ENCODE assay signal across 1 cellular context in genomic region chr3:197458179-197458707, GRCh38.
TF ChIP-seq lines count a peak whose summit lies in the region.

No MANE protein-coding gene starts in this region.

TF ChIP-seq in HepG2, 621 proteins besides CTCF, POLR2A, EP300 and RAD21 (continued from another document and continues in another):
- TF ChIP-seq TAF15 (IDR thresholded peaks at IDR 0.05; ENCODE audit: low read depth, low read length, poor library complexity, severe bottlenecking) (no peak), TAF1 (CRISPR knock-in tag; IDR thresholded peaks at IDR 0.05) (peak; percentile 41; the same call in 1 of the 2 replicates), ZNF569 (CRISPR knock-in tag; IDR thresholded peaks at IDR 0.05; ENCODE audit: borderline replicate concordance) (no peak), MYNN (CRISPR knock-in tag; IDR thresholded peaks at IDR 0.05; ENCODE audit: low read depth) (no peak), TBP (CRISPR knock-in tag; IDR thresholded peaks at IDR 0.05) (no peak), RNF2 (conservative IDR thresholded peaks at IDR 0.05; ENCODE audit: low read depth) (no peak), CERS6 (CRISPR knock-in tag; IDR thresholded peaks at IDR 0.05) (no peak), ZNF318 (CRISPR knock-in tag; IDR thresholded peaks at IDR 0.05) (no peak), ZNF460 (CRISPR knock-in tag; IDR thresholded peaks at IDR 0.05; ENCODE audit: borderline replicate concordance) (no peak), REST (IDR thresholded peaks at IDR 0.05; ENCODE audit: borderline replicate concordance in 1 of 2, low read depth in 1 of 2, low read length in 2 of 2) (no peak), RFX1 (IDR thresholded peaks at IDR 0.05) (no peak), NKX3-1 (CRISPR knock-in tag; IDR thresholded peaks at IDR 0.05) (no peak), ZNF567 (CRISPR knock-in tag; IDR thresholded peaks at IDR 0.05; ENCODE audit: borderline replicate concordance) (no peak), PPARG (CRISPR knock-in tag; conservative IDR thresholded peaks at IDR 0.05) (no peak), BORCS8-MEF2B (CRISPR knock-in tag; IDR thresholded peaks at IDR 0.05) (peak; percentile 17; the same call in 1 of the 2 replicates), GLMP (CRISPR knock-in tag; IDR thresholded peaks at IDR 0.05; ENCODE audit: borderline replicate concordance) (no peak), HMGA1 (CRISPR knock-in tag; conservative IDR thresholded peaks at IDR 0.05) (no peak), IKZF1 (IDR thresholded peaks at IDR 0.05) (no peak), CBFB (CRISPR knock-in tag; IDR thresholded peaks at IDR 0.05) (no peak), ZNF484 (CRISPR knock-in tag; IDR thresholded peaks at IDR 0.05; ENCODE audit: borderline replicate concordance, low read depth) (no peak), MAF1 (CRISPR knock-in tag; IDR thresholded peaks at IDR 0.05; ENCODE audit: borderline replicate concordance) (no peak), ZNF724P (CRISPR knock-in tag; IDR thresholded peaks at IDR 0.05; ENCODE audit: borderline replicate concordance) (no peak), PAXIP1 (CRISPR knock-in tag; conservative IDR thresholded peaks at IDR 0.05) (peak; percentile 64), CBX2 (IDR thresholded peaks at IDR 0.05; ENCODE audit: low read depth, low read length) (no peak), CBX2 (CRISPR knock-in tag; IDR thresholded peaks at IDR 0.05; ENCODE audit: low read depth) (no peak), STAG1 (CRISPR knock-in tag; IDR thresholded peaks at IDR 0.05) (peak; percentile 68)
- TF ChIP-seq, protein P1, sequence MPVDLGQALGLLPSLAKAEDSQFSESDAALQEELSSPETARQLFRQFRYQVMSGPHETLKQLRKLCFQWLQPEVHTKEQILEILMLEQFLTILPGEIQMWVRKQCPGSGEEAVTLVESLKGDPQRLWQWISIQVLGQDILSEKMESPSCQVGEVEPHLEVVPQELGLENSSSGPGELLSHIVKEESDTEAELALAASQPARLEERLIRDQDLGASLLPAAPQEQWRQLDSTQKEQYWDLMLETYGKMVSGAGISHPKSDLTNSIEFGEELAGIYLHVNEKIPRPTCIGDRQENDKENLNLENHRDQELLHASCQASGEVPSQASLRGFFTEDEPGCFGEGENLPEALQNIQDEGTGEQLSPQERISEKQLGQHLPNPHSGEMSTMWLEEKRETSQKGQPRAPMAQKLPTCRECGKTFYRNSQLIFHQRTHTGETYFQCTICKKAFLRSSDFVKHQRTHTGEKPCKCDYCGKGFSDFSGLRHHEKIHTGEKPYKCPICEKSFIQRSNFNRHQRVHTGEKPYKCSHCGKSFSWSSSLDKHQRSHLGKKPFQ (CRISPR knock-in tag; IDR thresholded peaks at IDR 0.05; ENCODE audit: insufficient replicate concordance) = no peak
- TF ChIP-seq, protein P2, sequence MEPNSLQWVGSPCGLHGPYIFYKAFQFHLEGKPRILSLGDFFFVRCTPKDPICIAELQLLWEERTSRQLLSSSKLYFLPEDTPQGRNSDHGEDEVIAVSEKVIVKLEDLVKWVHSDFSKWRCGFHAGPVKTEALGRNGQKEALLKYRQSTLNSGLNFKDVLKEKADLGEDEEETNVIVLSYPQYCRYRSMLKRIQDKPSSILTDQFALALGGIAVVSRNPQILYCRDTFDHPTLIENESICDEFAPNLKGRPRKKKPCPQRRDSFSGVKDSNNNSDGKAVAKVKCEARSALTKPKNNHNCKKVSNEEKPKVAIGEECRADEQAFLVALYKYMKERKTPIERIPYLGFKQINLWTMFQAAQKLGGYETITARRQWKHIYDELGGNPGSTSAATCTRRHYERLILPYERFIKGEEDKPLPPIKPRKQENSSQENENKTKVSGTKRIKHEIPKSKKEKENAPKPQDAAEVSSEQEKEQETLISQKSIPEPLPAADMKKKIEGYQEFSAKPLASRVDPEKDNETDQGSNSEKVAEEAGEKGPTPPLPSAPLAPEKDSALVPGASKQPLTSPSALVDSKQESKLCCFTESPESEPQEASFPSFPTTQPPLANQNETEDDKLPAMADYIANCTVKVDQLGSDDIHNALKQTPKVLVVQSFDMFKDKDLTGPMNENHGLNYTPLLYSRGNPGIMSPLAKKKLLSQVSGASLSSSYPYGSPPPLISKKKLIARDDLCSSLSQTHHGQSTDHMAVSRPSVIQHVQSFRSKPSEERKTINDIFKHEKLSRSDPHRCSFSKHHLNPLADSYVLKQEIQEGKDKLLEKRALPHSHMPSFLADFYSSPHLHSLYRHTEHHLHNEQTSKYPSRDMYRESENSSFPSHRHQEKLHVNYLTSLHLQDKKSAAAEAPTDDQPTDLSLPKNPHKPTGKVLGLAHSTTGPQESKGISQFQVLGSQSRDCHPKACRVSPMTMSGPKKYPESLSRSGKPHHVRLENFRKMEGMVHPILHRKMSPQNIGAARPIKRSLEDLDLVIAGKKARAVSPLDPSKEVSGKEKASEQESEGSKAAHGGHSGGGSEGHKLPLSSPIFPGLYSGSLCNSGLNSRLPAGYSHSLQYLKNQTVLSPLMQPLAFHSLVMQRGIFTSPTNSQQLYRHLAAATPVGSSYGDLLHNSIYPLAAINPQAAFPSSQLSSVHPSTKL (CRISPR knock-in tag; IDR thresholded peaks at IDR 0.05) = peak; percentile 57
- TF ChIP-seq, protein P3, sequence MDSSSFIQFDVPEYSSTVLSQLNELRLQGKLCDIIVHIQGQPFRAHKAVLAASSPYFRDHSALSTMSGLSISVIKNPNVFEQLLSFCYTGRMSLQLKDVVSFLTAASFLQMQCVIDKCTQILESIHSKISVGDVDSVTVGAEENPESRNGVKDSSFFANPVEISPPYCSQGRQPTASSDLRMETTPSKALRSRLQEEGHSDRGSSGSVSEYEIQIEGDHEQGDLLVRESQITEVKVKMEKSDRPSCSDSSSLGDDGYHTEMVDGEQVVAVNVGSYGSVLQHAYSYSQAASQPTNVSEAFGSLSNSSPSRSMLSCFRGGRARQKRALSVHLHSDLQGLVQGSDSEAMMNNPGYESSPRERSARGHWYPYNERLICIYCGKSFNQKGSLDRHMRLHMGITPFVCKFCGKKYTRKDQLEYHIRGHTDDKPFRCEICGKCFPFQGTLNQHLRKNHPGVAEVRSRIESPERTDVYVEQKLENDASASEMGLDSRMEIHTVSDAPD (CRISPR knock-in tag; IDR thresholded peaks at IDR 0.05) = no peak
